ENCODE assay signal across 23 cellular contexts in genomic region chr4:119032921-119033685, GRCh38.
DNase-seq lines count a peak whose midpoint lies in the region; ATAC-seq, FAIRE-seq and TF ChIP-seq lines count a peak whose summit lies in the region.
"Had no signal": no experiment of that assay in that cellular context is flagged by ENCODE, and none has a peak within 500 bp of the region (broad histone marks: within the 10 kb centered on the region; RNA-seq: fewer than 3 reads in every experiment).

No MANE protein-coding gene starts in this region.

- no peak for TF ChIP-seq EP300 in transverse colon (IDR thresholded peaks at IDR 0.05; ENCODE audit: low read depth)

- no peaks in the 10 kb centered on the region for H3K27me3 ChIP-seq in heart left ventricle
- no peaks in the 10 kb centered on the region for H3K27me3 ChIP-seq in esophagus squamous epithelium
- H3K27me3 ChIP-seq in transverse colon: no peaks in the 10 kb centered on the region
- H3K27me3 ChIP-seq: neutrophil had no signal

- H3K4me3 ChIP-seq in heart left ventricle (no peak overlapping the region), esophagus squamous epithelium (peak overlapping the region in 3 of 4 donors; percentile 39 to 61 (median 43)), transverse colon (peak overlapping the region in 2 of 4 donors; percentile 14 to 22)
- H3K4me3 ChIP-seq: skin epidermis had no signal

- H3K4me1 ChIP-seq in heart left ventricle (peaks cover 0 to 59% (median 29%) of the 10 kb centered on the region in 12 donors), esophagus squamous epithelium (peaks cover 0 to 23% (median 0%) of the 10 kb centered on the region in 3 donors), transverse colon (peaks cover 0 to 4% (median 0%) of the 10 kb centered on the region in 4 donors)

- H3K9me3 ChIP-seq in heart left ventricle (no peaks in the 10 kb centered on the region), esophagus squamous epithelium (no peaks in the 10 kb centered on the region), transverse colon (no peaks in the 10 kb centered on the region)
- H3K9me3 ChIP-seq: neutrophil had no signal

- H3K36me3 ChIP-seq in heart left ventricle: peaks cover 0 to 57% (median 25%) of the 10 kb centered on the region in 9 donors
- H3K36me3 ChIP-seq in esophagus squamous epithelium: peaks cover 6 to 34% (median 8%) of the 10 kb centered on the region in 3 donors
- peaks cover 0 to 8% (median 0%) of the 10 kb centered on the region in 4 donors for H3K36me3 ChIP-seq in transverse colon
- H3K36me3 ChIP-seq: neutrophil had no signal

- WGBS in heart left ventricle, 4 donors: 68 to 73% (median 70%) methylated on average over 6 of the region's 6 CpGs
- WGBS in esophagus squamous epithelium, 2 donors: 54 to 62% methylated on average over 6 of the region's 6 CpGs
- WGBS in transverse colon (ENCODE audit: low coverage in 1 of 2), 2 donors: 60 to 68% methylated on average over 4 to 6 of the region's 6 CpGs

- no peak for DNase-seq in heart left ventricle
- DNase-seq in cardiac septum (ENCODE audit: low spot score): no peak
- DNase-seq in esophagus squamous epithelium (lab: John Stamatoyannopoulos, UW): no peak
- no peak for DNase-seq in transverse colon
- DNase-seq in COLO829 (ENCODE audit: low spot score): no peak
- DNase-seq in GM12892 (ENCODE audit: insufficient read length): no peak
- DNase-seq in T-helper 1 cell: no peak
- DNase-seq: activated B cell treated with CpG ODN at 0.5 μM for 24 hours; activated CD8-positive, alpha-beta memory T cell treated with anti-CD3 and anti-CD28 coated beads for 24 hours; amniotic stem cell; DND-41; islet precursor cell; mesendoderm; NCI-H748 treated with DMSO at 0.1 percent for 48 hours; T-cell; trophoblast cell had no signal

- TF ChIP-seq CTCF in heart left ventricle (IDR thresholded peaks at IDR 0.05): no peak
- TF ChIP-seq CTCF in esophagus squamous epithelium (IDR thresholded peaks at IDR 0.05): no peak
- no peak for TF ChIP-seq CTCF in transverse colon (IDR thresholded peaks at IDR 0.05)

- TF ChIP-seq POLR2A in heart left ventricle (IDR thresholded peaks at IDR 0.05): no peak
- no peak for TF ChIP-seq POLR2A in esophagus squamous epithelium (IDR thresholded peaks at IDR 0.05)
- no peak for TF ChIP-seq POLR2A in transverse colon (IDR thresholded peaks at IDR 0.05)
- no peak for TF ChIP-seq POLR2A in GM12892 (IDR thresholded peaks at IDR 0.05; ENCODE audit: low read depth, low read length)

- no peak for FAIRE-seq in GM12892 (lab: Jason Lieb, UNC)
- FAIRE-seq: colon, HepG2 had no signal

- ATAC-seq in heart left ventricle (peak in 2 of 4 donors; percentile 31 to 59), HG03342 (IDR thresholded peaks at IDR 0.05; ENCODE audit: unreplicated experiment) (peak; percentile 51)
- ATAC-seq: HepG2, T-cell had no signal

- in situ Hi-C loops in transverse colon (cut with MboI; ENCODE audit: low pct_ligation_motif_present in 1 of 4, low pct_unique_long_range_greater_than_20kb in 1 of 4, low sequenced_read_pairs in 3 of 4): loop anchor here in 2 of 4 donors (25.0 kb wide), 1 partner anchor 204 kb away; no protein-coding TSS in a partner anchor

- H3K27ac ChIP-seq in heart left ventricle: peak overlapping the region in 9 of 12 donors; percentile 8 to 91 (median 49)
- H3K27ac ChIP-seq in esophagus squamous epithelium: peak overlapping the region in 3 of 4 donors; percentile 84 to 93 (median 90)
- H3K27ac ChIP-seq in transverse colon: peak overlapping the region; percentile 85 to 91 (median 88)
- H3K27ac ChIP-seq: C4-2B, epithelial cell of prostate, neutrophil had no signal

- intact Hi-C loops in heart left ventricle (cut with DNase I): loop anchor here in 4 of 10 donors (5.0 to 10.0 kb wide), 4 partner anchors 36 to 278 kb away; no protein-coding TSS in a partner anchor
- intact Hi-C loops in cardiac septum (cut with DNase I): no loop called here
- intact Hi-C loops in esophagus squamous epithelium (cut with DNase I): loop anchor here (10.0 kb wide), 1 partner anchor 48 kb away; no protein-coding TSS in a partner anchor
- intact Hi-C loops in transverse colon (cut with DNase I; ENCODE audit: low total_unique reads): loop anchor here (5.0 kb wide), 1 partner anchor 51 kb away; no protein-coding TSS in a partner anchor

Comparison
In these comparisons a context has a peak if more than half of its experiments do, and no peak if none do; other contexts are left out.
1. H3K4me3 ChIP-seq: peak in esophagus squamous epithelium (3 of 4); none in heart left ventricle (0 of 12).
2. Peak in every context shown above with its lines, with median percentiles within 50 percentile points of each other: H3K27ac ChIP-seq.